ENCODE assay signal across 12 cellular contexts in genomic region chr2:55585451-55586079, GRCh38. TPM values are rescaled to one million over a fixed set of nuclear protein-coding genes. Genes with fewer than 3 reads are reported as not detected.
DNase-seq lines count a peak whose midpoint lies in the region; ATAC-seq and TF ChIP-seq lines count a peak whose summit lies in the region.
"Had no signal": no experiment of that assay in that cellular context is flagged by ENCODE, and none has a peak within 500 bp of the region (broad histone marks: within the 10 kb centered on the region; RNA-seq: fewer than 3 reads in every experiment).

No MANE protein-coding gene starts in this region.

- H3K36me3 Mint-ChIP-seq in activated naive CD8-positive, alpha-beta T cell treated with anti-CD3 and anti-CD28 coated beads for 36 hours: peaks cover 15% of the 10 kb centered on the region

- no peaks in the 10 kb centered on the region for H3K27me3 ChIP-seq in kidney epithelial cell (ENCODE audit: control insufficient read depth, insufficient read depth, low read length)

- peaks cover 29% of the 10 kb centered on the region for H3K4me1 Mint-ChIP-seq in activated naive CD8-positive, alpha-beta T cell treated with anti-CD3 and anti-CD28 coated beads for 36 hours

- H3K36me3 ChIP-seq in kidney epithelial cell (ENCODE audit: control insufficient read depth, insufficient read depth, low read length): no peaks in the 10 kb centered on the region

- no peak overlapping the region for H3K4me3 Mint-ChIP-seq in activated naive CD8-positive, alpha-beta T cell treated with anti-CD3 and anti-CD28 coated beads for 36 hours

- H3K4me3 ChIP-seq in kidney epithelial cell (ENCODE audit: low read depth, low read length): no peak overlapping the region

- no peak for TF ChIP-seq CTCF in kidney epithelial cell (IDR thresholded peaks at IDR 0.05; ENCODE audit: insufficient read depth, low read length, poor library complexity, severe bottlenecking)

- DNase-seq in AG20443 (ENCODE audit: low spot score): peak; percentile 56
- DNase-seq in HS-5 (ENCODE audit: low read depth): peak; percentile 50
- no peak for DNase-seq in activated naive CD8-positive, alpha-beta T cell treated with anti-CD3 and anti-CD28 coated beads for 36 hours
- peak; percentile 18 for DNase-seq in kidney epithelial cell (ENCODE audit: low read depth)
- DNase-seq in GF-D8 (lab: John Stamatoyannopoulos, UW): no peak
- no peak for DNase-seq in glomerular visceral epithelial cell (ENCODE audit: extremely low spot score)
- no peak for DNase-seq in LoVo (ENCODE audit: low spot score)
- DNase-seq: anterior cingulate cortex, hypothalamus, KG1, NCI-H774 had no signal

- ATAC-seq in HG02981 (IDR thresholded peaks at IDR 0.05; ENCODE audit: unreplicated experiment): no peak

- no peaks in the 10 kb centered on the region for H3K9me3 Mint-ChIP-seq in activated naive CD8-positive, alpha-beta T cell treated with anti-CD3 and anti-CD28 coated beads for 36 hours

- no peaks in the 10 kb centered on the region for H3K27me3 Mint-ChIP-seq in activated naive CD8-positive, alpha-beta T cell treated with anti-CD3 and anti-CD28 coated beads for 36 hours

- H3K27ac Mint-ChIP-seq in activated naive CD8-positive, alpha-beta T cell treated with anti-CD3 and anti-CD28 coated beads for 36 hours: peak overlapping the region; percentile 17

RNA-seq across cellular contexts. Expression of gene PPP4R3B, which starts 31.9 kb away (rescaled TPM):
- 10 to 100 TPM; 82.6 to 84.0 TPM for total RNA-seq in activated naive CD8-positive, alpha-beta T cell treated with anti-CD3 and anti-CD28 coated beads for 36 hours
- 42.5 and 48.1 TPM in 2 replicates for total RNA-seq in kidney epithelial cell

Comparison
In these comparisons a context has a peak if more than half of its experiments do, and no peak if none do; other contexts are left out.
1. DNase-seq: peak in AG20443 (single experiment), HS-5 (single experiment) and kidney epithelial cell (single experiment); none in activated naive CD8-positive, alpha-beta T cell treated with anti-CD3 and anti-CD28 coated beads for 36 hours (single experiment), GF-D8 (single experiment), glomerular visceral epithelial cell (single experiment) and LoVo (single experiment).